ENCODE assay signal across 1 cellular context in the genomic region with DNA sequence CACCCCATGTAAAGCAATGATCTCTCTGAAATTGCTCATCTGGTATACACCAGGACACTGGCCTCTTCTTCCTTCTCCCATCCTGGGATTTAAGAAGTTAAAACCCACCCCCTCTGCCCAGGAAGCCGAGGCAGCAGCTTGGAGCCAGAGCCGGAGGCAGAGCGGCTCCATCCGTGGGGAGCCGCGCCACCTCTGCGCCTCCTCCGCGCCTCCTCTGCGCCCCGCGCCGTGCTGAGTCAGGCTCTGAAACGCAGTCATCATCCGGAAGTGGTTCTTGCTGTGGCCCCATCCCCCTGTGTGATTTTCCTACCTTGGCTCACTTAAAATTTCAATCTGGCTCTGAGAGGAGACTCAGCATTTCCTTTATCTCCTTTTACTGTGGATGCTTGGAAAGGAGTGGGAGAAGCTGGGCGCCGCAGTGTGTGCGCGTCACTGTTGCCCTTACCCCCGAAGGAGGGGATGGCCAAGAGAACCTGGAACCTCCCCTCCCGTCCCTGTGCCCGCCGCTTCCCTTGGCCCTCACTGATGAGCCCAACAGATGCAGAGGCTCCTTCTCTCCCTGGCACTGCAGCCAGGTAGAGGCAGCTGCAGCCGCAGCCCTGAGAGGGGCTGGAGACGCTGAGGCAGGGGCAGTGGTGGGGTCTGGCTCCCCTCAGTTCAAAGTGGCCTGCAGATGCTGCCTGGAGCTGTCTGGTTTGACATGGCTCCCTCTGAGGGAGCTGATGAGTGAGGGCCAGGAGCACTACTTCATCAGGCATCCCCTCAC.
A peak's percentile ranks its signal among the peaks of the same experiment; 100 is the strongest.
TF ChIP-seq lines count a peak whose summit lies in the region.

No MANE protein-coding gene starts in this region.

TF ChIP-seq in K562, 482 proteins besides CTCF, POLR2A, EP300 and RAD21 (continued from another document and continues in another):
- no peak for TF ChIP-seq XRCC4 (IDR thresholded peaks at IDR 0.05; ENCODE audit: extremely low read depth, insufficient read depth, insufficient read length)
- TF ChIP-seq MTA2 (IDR thresholded peaks at IDR 0.05; ENCODE audit: low read depth): no peak
- TF ChIP-seq CHCHD3 (CRISPR knock-in tag; IDR thresholded peaks at IDR 0.05): no peak
- TF ChIP-seq ASH1L (IDR thresholded peaks at IDR 0.05; ENCODE audit: borderline replicate concordance, low read depth, partially characterized antibody): no peak
- TF ChIP-seq, protein P1, sequence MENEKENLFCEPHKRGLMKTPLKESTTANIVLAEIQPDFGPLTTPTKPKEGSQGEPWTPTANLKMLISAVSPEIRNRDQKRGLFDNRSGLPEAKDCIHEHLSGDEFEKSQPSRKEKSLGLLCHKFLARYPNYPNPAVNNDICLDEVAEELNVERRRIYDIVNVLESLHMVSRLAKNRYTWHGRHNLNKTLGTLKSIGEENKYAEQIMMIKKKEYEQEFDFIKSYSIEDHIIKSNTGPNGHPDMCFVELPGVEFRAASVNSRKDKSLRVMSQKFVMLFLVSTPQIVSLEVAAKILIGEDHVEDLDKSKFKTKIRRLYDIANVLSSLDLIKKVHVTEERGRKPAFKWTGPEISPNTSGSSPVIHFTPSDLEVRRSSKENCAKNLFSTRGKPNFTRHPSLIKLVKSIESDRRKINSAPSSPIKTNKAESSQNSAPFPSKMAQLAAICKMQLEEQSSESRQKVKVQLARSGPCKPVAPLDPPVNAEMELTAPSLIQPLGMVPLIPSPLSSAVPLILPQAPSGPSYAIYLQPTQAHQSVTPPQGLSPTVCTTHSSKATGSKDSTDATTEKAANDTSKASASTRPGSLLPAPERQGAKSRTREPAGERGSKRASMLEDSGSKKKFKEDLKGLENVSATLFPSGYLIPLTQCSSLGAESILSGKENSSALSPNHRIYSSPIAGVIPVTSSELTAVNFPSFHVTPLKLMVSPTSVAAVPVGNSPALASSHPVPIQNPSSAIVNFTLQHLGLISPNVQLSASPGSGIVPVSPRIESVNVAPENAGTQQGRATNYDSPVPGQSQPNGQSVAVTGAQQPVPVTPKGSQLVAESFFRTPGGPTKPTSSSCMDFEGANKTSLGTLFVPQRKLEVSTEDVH (IDR thresholded peaks at IDR 0.05; ENCODE audit: low read depth, partially characterized antibody): no peak
- TF ChIP-seq, protein P2, sequence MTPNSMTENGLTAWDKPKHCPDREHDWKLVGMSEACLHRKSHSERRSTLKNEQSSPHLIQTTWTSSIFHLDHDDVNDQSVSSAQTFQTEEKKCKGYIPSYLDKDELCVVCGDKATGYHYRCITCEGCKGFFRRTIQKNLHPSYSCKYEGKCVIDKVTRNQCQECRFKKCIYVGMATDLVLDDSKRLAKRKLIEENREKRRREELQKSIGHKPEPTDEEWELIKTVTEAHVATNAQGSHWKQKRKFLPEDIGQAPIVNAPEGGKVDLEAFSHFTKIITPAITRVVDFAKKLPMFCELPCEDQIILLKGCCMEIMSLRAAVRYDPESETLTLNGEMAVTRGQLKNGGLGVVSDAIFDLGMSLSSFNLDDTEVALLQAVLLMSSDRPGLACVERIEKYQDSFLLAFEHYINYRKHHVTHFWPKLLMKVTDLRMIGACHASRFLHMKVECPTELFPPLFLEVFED (CRISPR knock-in tag; conservative IDR thresholded peaks at IDR 0.05): no peak
- no peak for TF ChIP-seq TAF9B (IDR thresholded peaks at IDR 0.05; ENCODE audit: partially characterized antibody)
- no peak for TF ChIP-seq BDP1 (IDR thresholded peaks at IDR 0.05; ENCODE audit: insufficient read depth, insufficient read length)
- TF ChIP-seq, protein P3, sequence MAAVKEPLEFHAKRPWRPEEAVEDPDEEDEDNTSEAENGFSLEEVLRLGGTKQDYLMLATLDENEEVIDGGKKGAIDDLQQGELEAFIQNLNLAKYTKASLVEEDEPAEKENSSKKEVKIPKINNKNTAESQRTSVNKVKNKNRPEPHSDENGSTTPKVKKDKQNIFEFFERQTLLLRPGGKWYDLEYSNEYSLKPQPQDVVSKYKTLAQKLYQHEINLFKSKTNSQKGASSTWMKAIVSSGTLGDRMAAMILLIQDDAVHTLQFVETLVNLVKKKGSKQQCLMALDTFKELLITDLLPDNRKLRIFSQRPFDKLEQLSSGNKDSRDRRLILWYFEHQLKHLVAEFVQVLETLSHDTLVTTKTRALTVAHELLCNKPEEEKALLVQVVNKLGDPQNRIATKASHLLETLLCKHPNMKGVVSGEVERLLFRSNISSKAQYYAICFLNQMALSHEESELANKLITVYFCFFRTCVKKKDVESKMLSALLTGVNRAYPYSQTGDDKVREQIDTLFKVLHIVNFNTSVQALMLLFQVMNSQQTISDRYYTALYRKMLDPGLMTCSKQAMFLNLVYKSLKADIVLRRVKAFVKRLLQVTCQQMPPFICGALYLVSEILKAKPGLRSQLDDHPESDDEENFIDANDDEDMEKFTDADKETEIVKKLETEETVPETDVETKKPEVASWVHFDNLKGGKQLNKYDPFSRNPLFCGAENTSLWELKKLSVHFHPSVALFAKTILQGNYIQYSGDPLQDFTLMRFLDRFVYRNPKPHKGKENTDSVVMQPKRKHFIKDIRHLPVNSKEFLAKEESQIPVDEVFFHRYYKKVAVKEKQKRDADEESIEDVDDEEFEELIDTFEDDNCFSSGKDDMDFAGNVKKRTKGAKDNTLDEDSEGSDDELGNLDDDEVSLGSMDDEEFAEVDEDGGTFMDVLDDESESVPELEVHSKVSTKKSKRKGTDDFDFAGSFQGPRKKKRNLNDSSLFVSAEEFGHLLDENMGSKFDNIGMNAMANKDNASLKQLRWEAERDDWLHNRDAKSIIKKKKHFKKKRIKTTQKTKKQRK (IDR thresholded peaks at IDR 0.05; ENCODE audit: borderline replicate concordance, low read depth, low read length): no peak
- peak; percentile 85 for TF ChIP-seq POLR2G (IDR thresholded peaks at IDR 0.05; ENCODE audit: low read depth, low read length)
- TF ChIP-seq MCM7 (IDR thresholded peaks at IDR 0.05): no peak
- peak; percentile 76 for TF ChIP-seq JUND (IDR thresholded peaks at IDR 0.05; ENCODE audit: borderline replicate concordance, low read depth, low read length)
- TF ChIP-seq JUND (tag; IDR thresholded peaks at IDR 0.05; ENCODE audit: borderline replicate concordance, low read depth, low read length): peak; percentile 58; the same call in 1 of the 3 replicates
- peak; percentile 73 for TF ChIP-seq FOSL1 (tag; conservative IDR thresholded peaks at IDR 0.05)
- no peak for TF ChIP-seq PHB2 (IDR thresholded peaks at IDR 0.05; ENCODE audit: low read depth)
- TF ChIP-seq, protein P4, sequence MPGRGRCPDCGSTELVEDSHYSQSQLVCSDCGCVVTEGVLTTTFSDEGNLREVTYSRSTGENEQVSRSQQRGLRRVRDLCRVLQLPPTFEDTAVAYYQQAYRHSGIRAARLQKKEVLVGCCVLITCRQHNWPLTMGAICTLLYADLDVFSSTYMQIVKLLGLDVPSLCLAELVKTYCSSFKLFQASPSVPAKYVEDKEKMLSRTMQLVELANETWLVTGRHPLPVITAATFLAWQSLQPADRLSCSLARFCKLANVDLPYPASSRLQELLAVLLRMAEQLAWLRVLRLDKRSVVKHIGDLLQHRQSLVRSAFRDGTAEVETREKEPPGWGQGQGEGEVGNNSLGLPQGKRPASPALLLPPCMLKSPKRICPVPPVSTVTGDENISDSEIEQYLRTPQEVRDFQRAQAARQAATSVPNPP (IDR thresholded peaks at IDR 0.05; ENCODE audit: borderline replicate concordance, insufficient read depth, insufficient read length): no peak
- TF ChIP-seq, protein P5, sequence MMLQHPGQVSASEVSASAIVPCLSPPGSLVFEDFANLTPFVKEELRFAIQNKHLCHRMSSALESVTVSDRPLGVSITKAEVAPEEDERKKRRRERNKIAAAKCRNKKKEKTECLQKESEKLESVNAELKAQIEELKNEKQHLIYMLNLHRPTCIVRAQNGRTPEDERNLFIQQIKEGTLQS (IDR thresholded peaks at IDR 0.05): peak; percentile 73
- TF ChIP-seq, protein P5 (CRISPR knock-in tag; conservative IDR thresholded peaks at IDR 0.05): no peak
- no peak for TF ChIP-seq RBM14 (IDR thresholded peaks at IDR 0.05; ENCODE audit: borderline replicate concordance, insufficient read depth, low read depth, low read length)
- TF ChIP-seq ETV6 (IDR thresholded peaks at IDR 0.05; ENCODE audit: borderline replicate concordance in 1 of 2, low read depth in 2 of 2, low read length in 1 of 2): no peak
- TF ChIP-seq ETV6 (CRISPR knock-in tag; IDR thresholded peaks at IDR 0.05; ENCODE audit: borderline replicate concordance): no peak
- no peak for TF ChIP-seq SRF (CRISPR knock-in tag; IDR thresholded peaks at IDR 0.05)
- no peak for TF ChIP-seq CBX1 (IDR thresholded peaks at IDR 0.05; ENCODE audit: low read depth)
- TF ChIP-seq, protein P6, sequence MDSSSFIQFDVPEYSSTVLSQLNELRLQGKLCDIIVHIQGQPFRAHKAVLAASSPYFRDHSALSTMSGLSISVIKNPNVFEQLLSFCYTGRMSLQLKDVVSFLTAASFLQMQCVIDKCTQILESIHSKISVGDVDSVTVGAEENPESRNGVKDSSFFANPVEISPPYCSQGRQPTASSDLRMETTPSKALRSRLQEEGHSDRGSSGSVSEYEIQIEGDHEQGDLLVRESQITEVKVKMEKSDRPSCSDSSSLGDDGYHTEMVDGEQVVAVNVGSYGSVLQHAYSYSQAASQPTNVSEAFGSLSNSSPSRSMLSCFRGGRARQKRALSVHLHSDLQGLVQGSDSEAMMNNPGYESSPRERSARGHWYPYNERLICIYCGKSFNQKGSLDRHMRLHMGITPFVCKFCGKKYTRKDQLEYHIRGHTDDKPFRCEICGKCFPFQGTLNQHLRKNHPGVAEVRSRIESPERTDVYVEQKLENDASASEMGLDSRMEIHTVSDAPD (CRISPR knock-in tag; IDR thresholded peaks at IDR 0.05): no peak
- TF ChIP-seq CBFA2T3 (IDR thresholded peaks at IDR 0.05): no peak
- no peak for TF ChIP-seq KAT8 (IDR thresholded peaks at IDR 0.05; ENCODE audit: low read depth)
- peak; percentile 15; the same call in 1 of the 2 replicates for TF ChIP-seq RB1 (IDR thresholded peaks at IDR 0.05; ENCODE audit: low read depth)
- no peak for TF ChIP-seq PHF20 (IDR thresholded peaks at IDR 0.05; ENCODE audit: partially characterized antibody)
- no peak for TF ChIP-seq ZNF830 (CRISPR knock-in tag; IDR thresholded peaks at IDR 0.05)
- peak; percentile 92 for TF ChIP-seq BACH1 (tag; IDR thresholded peaks at IDR 0.05)
- TF ChIP-seq MYC (IDR thresholded peaks at IDR 0.05; ENCODE audit: low read depth, low read length): no peak; the same call in 1 of the 2 replicates
- TF ChIP-seq MYC (CRISPR knock-in tag; IDR thresholded peaks at IDR 0.05; ENCODE audit: borderline replicate concordance, low read depth): no peak
- TF ChIP-seq TFAM (CRISPR knock-in tag; conservative IDR thresholded peaks at IDR 0.05): no peak
- no peak for TF ChIP-seq ZNF77 (CRISPR knock-in tag; IDR thresholded peaks at IDR 0.05)
- TF ChIP-seq KDM5B (IDR thresholded peaks at IDR 0.05; ENCODE audit: insufficient replicate concordance, low read depth, low read length): peak; percentile 94
- TF ChIP-seq, protein P7, sequence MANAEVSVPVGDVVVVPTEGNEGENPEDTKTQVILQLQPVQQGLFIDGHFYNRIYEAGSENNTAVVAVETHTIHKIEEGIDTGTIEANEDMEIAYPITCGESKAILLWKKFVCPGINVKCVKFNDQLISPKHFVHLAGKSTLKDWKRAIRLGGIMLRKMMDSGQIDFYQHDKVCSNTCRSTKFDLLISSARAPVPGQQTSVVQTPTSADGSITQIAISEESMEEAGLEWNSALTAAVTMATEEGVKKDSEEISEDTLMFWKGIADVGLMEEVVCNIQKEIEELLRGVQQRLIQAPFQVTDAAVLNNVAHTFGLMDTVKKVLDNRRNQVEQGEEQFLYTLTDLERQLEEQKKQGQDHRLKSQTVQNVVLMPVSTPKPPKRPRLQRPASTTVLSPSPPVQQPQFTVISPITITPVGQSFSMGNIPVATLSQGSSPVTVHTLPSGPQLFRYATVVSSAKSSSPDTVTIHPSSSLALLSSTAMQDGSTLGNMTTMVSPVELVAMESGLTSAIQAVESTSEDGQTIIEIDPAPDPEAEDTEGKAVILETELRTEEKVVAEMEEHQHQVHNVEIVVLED (CRISPR knock-in tag; IDR thresholded peaks at IDR 0.05): no peak
- TF ChIP-seq, protein P8, sequence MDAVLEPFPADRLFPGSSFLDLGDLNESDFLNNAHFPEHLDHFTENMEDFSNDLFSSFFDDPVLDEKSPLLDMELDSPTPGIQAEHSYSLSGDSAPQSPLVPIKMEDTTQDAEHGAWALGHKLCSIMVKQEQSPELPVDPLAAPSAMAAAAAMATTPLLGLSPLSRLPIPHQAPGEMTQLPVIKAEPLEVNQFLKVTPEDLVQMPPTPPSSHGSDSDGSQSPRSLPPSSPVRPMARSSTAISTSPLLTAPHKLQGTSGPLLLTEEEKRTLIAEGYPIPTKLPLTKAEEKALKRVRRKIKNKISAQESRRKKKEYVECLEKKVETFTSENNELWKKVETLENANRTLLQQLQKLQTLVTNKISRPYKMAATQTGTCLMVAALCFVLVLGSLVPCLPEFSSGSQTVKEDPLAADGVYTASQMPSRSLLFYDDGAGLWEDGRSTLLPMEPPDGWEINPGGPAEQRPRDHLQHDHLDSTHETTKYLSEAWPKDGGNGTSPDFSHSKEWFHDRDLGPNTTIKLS (IDR thresholded peaks at IDR 0.05; ENCODE audit: borderline replicate concordance, low read depth): peak; percentile 67
- TF ChIP-seq, protein P9, sequence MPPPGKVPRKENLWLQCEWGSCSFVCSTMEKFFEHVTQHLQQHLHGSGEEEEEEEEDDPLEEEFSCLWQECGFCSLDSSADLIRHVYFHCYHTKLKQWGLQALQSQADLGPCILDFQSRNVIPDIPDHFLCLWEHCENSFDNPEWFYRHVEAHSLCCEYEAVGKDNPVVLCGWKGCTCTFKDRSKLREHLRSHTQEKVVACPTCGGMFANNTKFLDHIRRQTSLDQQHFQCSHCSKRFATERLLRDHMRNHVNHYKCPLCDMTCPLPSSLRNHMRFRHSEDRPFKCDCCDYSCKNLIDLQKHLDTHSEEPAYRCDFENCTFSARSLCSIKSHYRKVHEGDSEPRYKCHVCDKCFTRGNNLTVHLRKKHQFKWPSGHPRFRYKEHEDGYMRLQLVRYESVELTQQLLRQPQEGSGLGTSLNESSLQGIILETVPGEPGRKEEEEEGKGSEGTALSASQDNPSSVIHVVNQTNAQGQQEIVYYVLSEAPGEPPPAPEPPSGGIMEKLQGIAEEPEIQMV (tag; conservative IDR thresholded peaks at IDR 0.05; ENCODE audit: low read depth): no peak
- TF ChIP-seq U2AF2 (optimal IDR thresholded peaks at IDR 0.05; ENCODE audit: low read depth, low read length): no peak
- peak; percentile 65; the same call in 1 of the 2 replicates for TF ChIP-seq PHF8 (IDR thresholded peaks at IDR 0.05; ENCODE audit: borderline replicate concordance, low read length)
- no peak for TF ChIP-seq SRSF1 (IDR thresholded peaks at IDR 0.05; ENCODE audit: low read depth, low read length)
- TF ChIP-seq, protein P10, sequence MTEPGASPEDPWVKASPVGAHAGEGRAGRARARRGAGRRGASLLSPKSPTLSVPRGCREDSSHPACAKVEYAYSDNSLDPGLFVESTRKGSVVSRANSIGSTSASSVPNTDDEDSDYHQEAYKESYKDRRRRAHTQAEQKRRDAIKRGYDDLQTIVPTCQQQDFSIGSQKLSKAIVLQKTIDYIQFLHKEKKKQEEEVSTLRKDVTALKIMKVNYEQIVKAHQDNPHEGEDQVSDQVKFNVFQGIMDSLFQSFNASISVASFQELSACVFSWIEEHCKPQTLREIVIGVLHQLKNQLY (CRISPR knock-in tag; conservative IDR thresholded peaks at IDR 0.05): no peak
- peak; percentile 65 for TF ChIP-seq POLR2B (IDR thresholded peaks at IDR 0.05; ENCODE audit: low read depth, partially characterized antibody)
- no peak for TF ChIP-seq NFYB (IDR thresholded peaks at IDR 0.05; ENCODE audit: extremely low read depth, insufficient read length)
- TF ChIP-seq XRCC5 (IDR thresholded peaks at IDR 0.05; ENCODE audit: low read depth, low read length): no peak
- no peak for TF ChIP-seq SIRT6 (IDR thresholded peaks at IDR 0.05; ENCODE audit: low read depth, low read length)
